24 cellular contexts compared by ENCODE assay signal in genomic region chr10:94282369-94282768, GRCh38.
"Had no signal": no experiment of that assay in that cellular context is flagged by ENCODE, and none has a peak within 500 bp of the region (broad histone marks: within the 10 kb centered on the region; RNA-seq: fewer than 3 reads in every experiment).

No MANE protein-coding gene starts in this region.

- H3K79me2 ChIP-seq: parathyroid adenoma had no signal

- FAIRE-seq: colon, small intestine had no signal

- H3K27me3 ChIP-seq: esophagus squamous epithelium, heart right ventricle, right lobe of liver, suprapubic skin, transverse colon, upper lobe of right lung, uterus had no signal

- H2AFZ ChIP-seq: parathyroid adenoma had no signal

- DNase-seq: effector CD8-positive, alpha-beta T cell; endodermal cell; erythroblast; esophagus squamous epithelium; foreskin melanocyte; glutamatergic neuron; heart right ventricle; hippocampal formation; immature natural killer cell; left ventricle myocardium superior; lower lobe of right lung; naive thymus-derived CD8-positive, alpha-beta T cell; right lobe of liver; small intestine; stimulated activated CD4-positive, alpha-beta T cell treated with anti-CD3 and anti-CD28 coated beads, Interleukin-15, amount 100 ng/mL, for 24 hours; stimulated activated CD4-positive, alpha-beta T cell treated with anti-CD3 and anti-CD28 coated beads, Interleukin-2, amount 100 ng/mL, for 48 hours; stimulated activated naive B cell treated with anti-CD40 and anti-IgM and Interleukin-4, amounts not matched to agents 10 μg/mL and 1 μg/mL and 100 μg/mL, for 72 hours; stimulated activated naive CD8-positive, alpha-beta T cell treated with anti-CD3 and anti-CD28 coated beads, Interleukin-15, amount 100 ng/mL, for 72 hours; transverse colon; upper lobe of right lung; uterus had no signal

- H3K36me3 ChIP-seq: esophagus squamous epithelium, lower lobe of right lung, right lobe of liver, suprapubic skin, transverse colon, upper lobe of right lung, uterus had no signal

- H3K9me3 ChIP-seq: esophagus squamous epithelium, heart right ventricle, lower lobe of right lung, right lobe of liver, suprapubic skin, transverse colon, upper lobe of right lung, uterus had no signal

- H3K4me1 ChIP-seq: parathyroid adenoma, right lobe of liver, suprapubic skin had no signal

- H3K4me3 ChIP-seq: esophagus squamous epithelium, heart right ventricle, lower lobe of right lung, right lobe of liver, suprapubic skin, transverse colon, upper lobe of right lung, uterus had no signal

- H3K27ac ChIP-seq: esophagus squamous epithelium, heart right ventricle, lower lobe of right lung, parathyroid adenoma, right lobe of liver, suprapubic skin, transverse colon, upper lobe of right lung, uterus had no signal
